ENCODE assay signal across 12 cellular contexts in genomic region chr4:110475881-110476818, GRCh38. TPM values are rescaled to one million over a fixed set of nuclear protein-coding genes. Genes with fewer than 3 reads are reported as not detected.
DNase-seq lines count a peak whose midpoint lies in the region; ATAC-seq and TF ChIP-seq lines count a peak whose summit lies in the region.
"Had no signal": no experiment of that assay in that cellular context is flagged by ENCODE, and none has a peak within 500 bp of the region (broad histone marks: within the 10 kb centered on the region; RNA-seq: fewer than 3 reads in every experiment).

A gene with protein sequence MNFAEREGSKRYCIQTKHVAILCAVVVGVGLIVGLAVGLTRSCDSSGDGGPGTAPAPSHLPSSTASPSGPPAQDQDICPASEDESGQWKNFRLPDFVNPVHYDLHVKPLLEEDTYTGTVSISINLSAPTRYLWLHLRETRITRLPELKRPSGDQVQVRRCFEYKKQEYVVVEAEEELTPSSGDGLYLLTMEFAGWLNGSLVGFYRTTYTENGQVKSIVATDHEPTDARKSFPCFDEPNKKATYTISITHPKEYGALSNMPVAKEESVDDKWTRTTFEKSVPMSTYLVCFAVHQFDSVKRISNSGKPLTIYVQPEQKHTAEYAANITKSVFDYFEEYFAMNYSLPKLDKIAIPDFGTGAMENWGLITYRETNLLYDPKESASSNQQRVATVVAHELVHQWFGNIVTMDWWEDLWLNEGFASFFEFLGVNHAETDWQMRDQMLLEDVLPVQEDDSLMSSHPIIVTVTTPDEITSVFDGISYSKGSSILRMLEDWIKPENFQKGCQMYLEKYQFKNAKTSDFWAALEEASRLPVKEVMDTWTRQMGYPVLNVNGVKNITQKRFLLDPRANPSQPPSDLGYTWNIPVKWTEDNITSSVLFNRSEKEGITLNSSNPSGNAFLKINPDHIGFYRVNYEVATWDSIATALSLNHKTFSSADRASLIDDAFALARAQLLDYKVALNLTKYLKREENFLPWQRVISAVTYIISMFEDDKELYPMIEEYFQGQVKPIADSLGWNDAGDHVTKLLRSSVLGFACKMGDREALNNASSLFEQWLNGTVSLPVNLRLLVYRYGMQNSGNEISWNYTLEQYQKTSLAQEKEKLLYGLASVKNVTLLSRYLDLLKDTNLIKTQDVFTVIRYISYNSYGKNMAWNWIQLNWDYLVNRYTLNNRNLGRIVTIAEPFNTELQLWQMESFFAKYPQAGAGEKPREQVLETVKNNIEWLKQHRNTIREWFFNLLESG (plus strand): TSS chr4:110476155. CDS start chr4:110476415, 260 bp downstream.

- H3K36me3 ChIP-seq in esophagus muscularis mucosa: no peaks in the 10 kb centered on the region
- no peaks in the 10 kb centered on the region for H3K36me3 ChIP-seq in lower lobe of right lung
- no peaks in the 10 kb centered on the region for H3K36me3 ChIP-seq in suprapubic skin

- TF ChIP-seq POLR2A in esophagus muscularis mucosa (IDR thresholded peaks at IDR 0.05; ENCODE audit: low read depth) (no peak), suprapubic skin (IDR thresholded peaks at IDR 0.05) (no peak)

- no peak for TF ChIP-seq CTCF in esophagus muscularis mucosa (IDR thresholded peaks at IDR 0.05)
- TF ChIP-seq CTCF in lower lobe of right lung (IDR thresholded peaks at IDR 0.05): no peak
- TF ChIP-seq CTCF in suprapubic skin (IDR thresholded peaks at IDR 0.05): no peak

- ATAC-seq in lower lobe of right lung (peak; percentile 73 to 76), HG03432 (IDR thresholded peaks at IDR 0.05; ENCODE audit: unreplicated experiment) (no peak), HG03025 (IDR thresholded peaks at IDR 0.05; ENCODE audit: low FRiP score, unreplicated experiment) (no peak)
- ATAC-seq: GM12878, HCT116 had no signal

- peak within 1 kb of the TSS; percentile 54 to 69 (median 62) for H3K27ac ChIP-seq in esophagus muscularis mucosa (replicated peaks in 1 of 4)
- peak within 1 kb of the TSS; percentile 31 for H3K27ac ChIP-seq in lower lobe of right lung
- no peak within 1 kb of the TSS for H3K27ac ChIP-seq in suprapubic skin

- WGBS in esophagus muscularis mucosa: 30% methylated on average over 28 of the region's 39 CpGs
- WGBS in suprapubic skin: 50% methylated on average over 39 of the region's 39 CpGs

- H3K27me3 ChIP-seq in esophagus muscularis mucosa (peaks cover 0 to 9% (median 0%) of the 10 kb centered on the region in 4 donors), lower lobe of right lung (ENCODE audit: low read depth) (peaks cover 4% of the 10 kb centered on the region), suprapubic skin (peaks cover 6% of the 10 kb centered on the region)

- no peaks in the 10 kb centered on the region for H3K9me3 ChIP-seq in esophagus muscularis mucosa
- H3K9me3 ChIP-seq in lower lobe of right lung: no peaks in the 10 kb centered on the region
- no peaks in the 10 kb centered on the region for H3K9me3 ChIP-seq in suprapubic skin

- intact Hi-C loops in esophagus muscularis mucosa (cut with DNase I) (no loop called here), lower lobe of right lung (cut with DNase I) (no loop called here)

- TF ChIP-seq EP300 in esophagus muscularis mucosa (IDR thresholded peaks at IDR 0.05) (no peak), suprapubic skin (IDR thresholded peaks at IDR 0.05) (no peak)

- H3K4me1 ChIP-seq in esophagus muscularis mucosa (peaks cover 0 to 7% (median 2%) of the 10 kb centered on the region in 4 donors), lower lobe of right lung (no peaks in the 10 kb centered on the region), suprapubic skin (no peaks in the 10 kb centered on the region)

- H3K4me3 ChIP-seq in esophagus muscularis mucosa: peak within 1 kb of the TSS; percentile 45 to 56 (median 46)
- H3K4me3 ChIP-seq in lower lobe of right lung: peak within 1 kb of the TSS; percentile 49
- peak within 1 kb of the TSS; percentile 43 for H3K4me3 ChIP-seq in suprapubic skin
- H3K4me3 ChIP-seq: GM12878 had no signal

- DNase-seq in NCI-H2227 treated with DMSO at 0.1 percent for 48 hours (lab: John Stamatoyannopoulos, UW) (peak; percentile 20), esophagus muscularis mucosa (ENCODE audit: extremely low spot score) (no peak), lower lobe of right lung (no peak), suprapubic skin (ENCODE audit: low spot score in 2 of 2) (peak in 1 of 2 donors; percentile 64), NCI-H1092 treated with DMSO at 0.1 percent for 48 hours (lab: John Stamatoyannopoulos, UW) (no peak), NCI-H526 treated with DMSO at 0.1 percent for 48 hours (lab: John Stamatoyannopoulos, UW) (no peak)
- DNase-seq: KBM-7; stimulated activated CD4-positive, alpha-beta T cell treated with anti-CD3 and anti-CD28 coated beads, Interleukin-4, amount 100 ng/mL, for 1 hour had no signal

RNA-seq across cellular contexts. Expression of the gene that starts here (rescaled TPM):
- total RNA-seq in esophagus muscularis mucosa (1 to 10 TPM; 4.3 to 5.4 (median 4.8) TPM), lower lobe of right lung (8.2 TPM), suprapubic skin (1 to 10 TPM in 3 of 4 donors, under 1 TPM in 1; 0.91 to 2.5 (median 1.7) TPM)
- total RNA-seq: GM12878 had no signal

Comparison
In these comparisons a context has a peak if more than half of its experiments do, and no peak if none do; other contexts are left out.
1. ATAC-seq: peak in lower lobe of right lung (2 of 2); none in HG03432 (single experiment) and HG03025 (single experiment).
2. Peak in every context shown above with its lines, with median percentiles within 50 percentile points of each other: H3K4me3 ChIP-seq.